In genomic region chr3:16818194-16818593, GRCh38 we compare ENCODE assay signal across 7 cellular contexts.
"Had no signal": no experiment of that assay in that cellular context is flagged by ENCODE, and none has a peak within 500 bp of the region (broad histone marks: within the 10 kb centered on the region; RNA-seq: fewer than 3 reads in every experiment).

No MANE protein-coding gene starts in this region.

- ATAC-seq: GM23338, HCT116, K562 had no signal

- H3K4me2 ChIP-seq: GM23338 had no signal

- H3K4me1 ChIP-seq: HAP-1 had no signal

- H3K9me3 Mint-ChIP-seq: GM23338, HFFc6 had no signal

- DNase-seq: HFFc6, IMR-90, KG1 had no signal

- H3K4me1 Mint-ChIP-seq: GM23338 had no signal

- H3K36me3 ChIP-seq: HAP-1 had no signal

- H3K4me3 Mint-ChIP-seq: GM23338, HFFc6 had no signal

- H3K9me3 ChIP-seq: HAP-1 had no signal

- H3K4me3 ChIP-seq: GM23338, HAP-1, K562 had no signal

- H3K27ac Mint-ChIP-seq: GM23338, HFFc6 had no signal
